2 cellular contexts compared by ENCODE assay signal in the genomic region with DNA sequence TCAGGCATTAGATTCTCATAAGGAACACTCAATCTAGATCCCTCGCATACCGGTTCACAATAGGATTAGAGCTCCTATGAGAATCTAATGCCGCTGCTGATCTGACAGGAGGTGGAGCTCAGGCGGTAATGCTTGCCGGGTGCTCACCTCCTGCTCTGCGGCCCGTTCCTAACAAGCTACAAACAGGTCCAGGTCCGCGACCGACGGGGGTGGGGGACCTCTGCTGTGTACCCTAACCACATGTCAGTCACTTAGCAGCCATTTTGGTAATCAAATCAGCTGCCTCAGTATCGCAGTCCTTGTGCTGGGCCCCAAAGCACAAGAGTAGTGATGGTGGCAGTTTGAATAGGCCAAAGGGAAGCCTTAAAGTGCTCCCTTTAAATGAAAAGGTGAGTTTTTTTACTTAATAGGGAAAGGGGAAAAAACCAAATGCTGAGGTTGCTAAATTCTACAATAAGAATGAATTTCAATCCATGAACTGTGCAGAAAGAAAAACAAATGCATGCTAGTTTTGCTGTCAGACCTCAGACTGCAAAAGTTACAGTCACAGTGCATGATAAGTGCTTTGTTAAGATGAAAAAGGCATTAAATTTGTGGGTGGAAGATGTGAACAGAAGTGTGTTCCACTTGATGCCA.
TF ChIP-seq lines count a peak whose summit lies in the region.

No MANE protein-coding gene starts in this region.

TF ChIP-seq in IMR-90, 13 proteins besides CTCF, POLR2A, EP300 and RAD21:
- TF ChIP-seq MAFK (IDR thresholded peaks at IDR 0.05; ENCODE audit: low read depth, low read length) (peak; percentile 64), CEBPB (IDR thresholded peaks at IDR 0.05; ENCODE audit: low read depth, low read length) (no peak)

TF ChIP-seq in H1, 55 proteins besides CTCF, POLR2A, EP300 and RAD21:
- TF ChIP-seq RNF2 (IDR thresholded peaks at IDR 0.05; ENCODE audit: borderline replicate concordance, low read depth, low read length, missing control alignments, poor library complexity, severe bottlenecking) (no peak), MAFK (IDR thresholded peaks at IDR 0.05; ENCODE audit: low read depth, low read length) (no peak), JUND (IDR thresholded peaks at IDR 0.05; ENCODE audit: low read length) (no peak), SIRT6 (IDR thresholded peaks at IDR 0.05; ENCODE audit: low read length) (no peak), SP1 (IDR thresholded peaks at IDR 0.05; ENCODE audit: low read depth, low read length) (no peak), YY1 (IDR thresholded peaks at IDR 0.05; ENCODE audit: low read depth, low read length) (0 out of 2 replicates have a peak, but pooled peaks have one; percentile 21)
